13 cellular contexts compared by ENCODE assay signal in the genomic region with DNA sequence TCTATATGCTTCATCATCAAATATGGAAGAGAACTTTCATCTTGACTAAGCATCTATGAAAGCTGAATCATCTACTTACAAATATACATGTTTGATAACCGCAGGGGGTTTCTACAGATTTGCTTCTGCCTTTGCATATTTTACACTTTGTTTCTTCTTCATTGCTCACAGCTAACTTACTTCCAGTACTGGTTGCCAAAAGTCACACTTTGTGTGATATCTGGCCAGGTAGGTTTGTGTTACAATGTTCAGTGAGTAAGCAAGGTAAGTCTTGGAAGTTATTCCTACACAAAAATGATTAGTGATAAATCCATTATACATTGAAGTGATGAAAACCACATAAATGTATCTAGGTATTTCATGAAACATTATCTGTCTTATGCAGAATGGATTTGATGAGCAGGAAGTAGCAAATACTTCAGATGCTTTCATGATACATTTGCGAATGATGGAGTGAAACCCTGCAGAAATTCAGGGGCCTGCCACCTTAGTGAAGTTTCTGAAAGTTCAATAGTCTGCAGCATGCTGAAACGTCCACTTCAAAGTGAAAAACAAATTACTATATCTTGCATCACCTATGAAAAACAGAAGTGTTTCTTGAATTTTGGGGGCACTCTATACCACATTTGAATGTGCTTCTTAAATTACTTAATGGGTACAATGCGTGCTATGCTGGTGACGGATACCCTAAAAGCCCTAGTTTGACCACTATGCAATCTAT.
DNase-seq lines count a peak whose midpoint lies in the region; ATAC-seq, FAIRE-seq and TF ChIP-seq lines count a peak whose summit lies in the region.
"Had no signal": no experiment of that assay in that cellular context is flagged by ENCODE, and none has a peak within 500 bp of the region (broad histone marks: within the 10 kb centered on the region; RNA-seq: fewer than 3 reads in every experiment).

No MANE protein-coding gene starts in this region.

- no peaks in the 10 kb centered on the region for H3K9me3 ChIP-seq in tibial artery

- ATAC-seq in GM19452 (IDR thresholded peaks at IDR 0.05; ENCODE audit: unreplicated experiment): peak; percentile 89
- ATAC-seq in HG02884 (IDR thresholded peaks at IDR 0.05; ENCODE audit: unreplicated experiment): peak; percentile 93
- ATAC-seq in HG03565 (IDR thresholded peaks at IDR 0.05; ENCODE audit: unreplicated experiment): peak; percentile 90
- ATAC-seq in effector memory CD8-positive, alpha-beta T cell (replicated peaks): no peak
- no peak for ATAC-seq in left cardiac atrium

- H3K36me3 Mint-ChIP-seq in effector memory CD8-positive, alpha-beta T cell (ENCODE audit: insufficient read depth): no peaks in the 10 kb centered on the region
- H3K36me3 Mint-ChIP-seq: CD4-positive, alpha-beta memory T cell had no signal

- no peaks in the 10 kb centered on the region for H3K36me3 ChIP-seq in tibial artery

- H3K27me3 ChIP-seq in tibial artery: no peaks in the 10 kb centered on the region

- H3K4me1 ChIP-seq in tibial artery: no peaks in the 10 kb centered on the region

- no peak overlapping the region for H3K4me3 Mint-ChIP-seq in effector memory CD8-positive, alpha-beta T cell
- H3K4me3 Mint-ChIP-seq: CD4-positive, alpha-beta memory T cell had no signal

- peak; percentile 17 for DNase-seq in GM18507 (ENCODE audit: extremely low spot score, insufficient read length, low read depth)
- DNase-seq in tibial artery: no peak
- DNase-seq in cortex of kidney (lab: John Stamatoyannopoulos, UW): no peak
- no peak for DNase-seq in effector memory CD8-positive, alpha-beta T cell
- DNase-seq in left cardiac atrium: no peak
- DNase-seq: activated CD4-positive, alpha-beta T cell treated with anti-CD3 and anti-CD28 coated beads for 48 hours; CD4-positive, alpha-beta memory T cell; hypothalamus; Kasumi-1; SIG-M5 had no signal

- no peaks in the 10 kb centered on the region for H3K9me3 Mint-ChIP-seq in effector memory CD8-positive, alpha-beta T cell

- peaks cover 0 to 16% of the 10 kb centered on the region in 2 donors for H3K27me3 Mint-ChIP-seq in effector memory CD8-positive, alpha-beta T cell

- no peaks in the 10 kb centered on the region for H3K4me1 Mint-ChIP-seq in effector memory CD8-positive, alpha-beta T cell (ENCODE audit: low read depth in 2 of 2)
- H3K4me1 Mint-ChIP-seq: CD4-positive, alpha-beta memory T cell had no signal

- intact Hi-C loops in tibial artery (cut with DNase I; ENCODE audit: low total_unique reads) (loop anchor here (10.0 kb wide), 1 partner anchor 268 kb away; no protein-coding TSS in a partner anchor), left cardiac atrium (cut with DNase I) (loop anchor here (10.0 kb wide), 2 partner anchors 148 to 258 kb away; no protein-coding TSS in a partner anchor)

- no peak overlapping the region for H3K27ac Mint-ChIP-seq in effector memory CD8-positive, alpha-beta T cell
- H3K27ac Mint-ChIP-seq: CD4-positive, alpha-beta memory T cell had no signal

- no peak overlapping the region for H3K27ac ChIP-seq in tibial artery

- no peak overlapping the region for H3K4me3 ChIP-seq in tibial artery

- TF ChIP-seq CTCF in tibial artery (IDR thresholded peaks at IDR 0.05): no peak

- peak; percentile 80 for FAIRE-seq in GM18507 (lab: Jason Lieb, UNC)

Comparison
In these comparisons a context has a peak if more than half of its experiments do, and no peak if none do; other contexts are left out.
1. ATAC-seq: peak in GM19452 (single experiment), HG02884 (single experiment) and HG03565 (single experiment); none in effector memory CD8-positive, alpha-beta T cell (single experiment) and left cardiac atrium (0 of 2).